1 cellular context compared by ENCODE assay signal in genomic region chrX:149531599-149531998, GRCh38.
TF ChIP-seq lines count a peak whose summit lies in the region.

No MANE protein-coding gene starts in this region.

TF ChIP-seq in K562, 482 proteins besides CTCF, POLR2A, EP300 and RAD21:
- TF ChIP-seq ZBTB1 (CRISPR knock-in tag; IDR thresholded peaks at IDR 0.05; ENCODE audit: borderline replicate concordance, low read depth) = no peak
- peak; percentile 31; the same call in 1 of the 2 replicates for TF ChIP-seq FOSL1 (tag; conservative IDR thresholded peaks at IDR 0.05)
- no peak for TF ChIP-seq JUND (IDR thresholded peaks at IDR 0.05; ENCODE audit: borderline replicate concordance, low read depth, low read length)
- TF ChIP-seq JUND (tag; IDR thresholded peaks at IDR 0.05; ENCODE audit: borderline replicate concordance, low read depth, low read length) = peak; percentile 41; the same call in 1 of the 3 replicates
- no peak for TF ChIP-seq ZNF175 (CRISPR knock-in tag; IDR thresholded peaks at IDR 0.05; ENCODE audit: low read depth)
- TF ChIP-seq ETS1 (conservative IDR thresholded peaks at IDR 0.05; ENCODE audit: control insufficient read depth, low read depth, low read length) = no peak
- TF ChIP-seq FOXP4 (CRISPR knock-in tag; IDR thresholded peaks at IDR 0.05; ENCODE audit: borderline replicate concordance) = no peak
- no peak for TF ChIP-seq GATA2 (CRISPR knock-in tag; IDR thresholded peaks at IDR 0.05)
- no peak for TF ChIP-seq RBM14 (IDR thresholded peaks at IDR 0.05; ENCODE audit: borderline replicate concordance, insufficient read depth, low read depth, low read length)
- no peak for TF ChIP-seq DEAF1 (CRISPR knock-in tag; IDR thresholded peaks at IDR 0.05)
- no peak for TF ChIP-seq RB1 (IDR thresholded peaks at IDR 0.05; ENCODE audit: low read depth)
- TF ChIP-seq STAT5B (CRISPR knock-in tag; IDR thresholded peaks at IDR 0.05) = no peak
- TF ChIP-seq ZNF134 (CRISPR knock-in tag; conservative IDR thresholded peaks at IDR 0.05) = 0 out of 2 replicates have a peak, but pooled peaks have one; percentile 57
- TF ChIP-seq SAFB2 (IDR thresholded peaks at IDR 0.05; ENCODE audit: borderline replicate concordance, low read depth, low read length, severe bottlenecking) = no peak
- TF ChIP-seq ELF1 (tag; IDR thresholded peaks at IDR 0.05) = no peak
- no peak for TF ChIP-seq ESRRB (CRISPR knock-in tag; IDR thresholded peaks at IDR 0.05; ENCODE audit: borderline replicate concordance)
- TF ChIP-seq ZNF124 (CRISPR knock-in tag; IDR thresholded peaks at IDR 0.05) = no peak
